Comparison of ENCODE assay signal across 30 cellular contexts in the genomic region with DNA sequence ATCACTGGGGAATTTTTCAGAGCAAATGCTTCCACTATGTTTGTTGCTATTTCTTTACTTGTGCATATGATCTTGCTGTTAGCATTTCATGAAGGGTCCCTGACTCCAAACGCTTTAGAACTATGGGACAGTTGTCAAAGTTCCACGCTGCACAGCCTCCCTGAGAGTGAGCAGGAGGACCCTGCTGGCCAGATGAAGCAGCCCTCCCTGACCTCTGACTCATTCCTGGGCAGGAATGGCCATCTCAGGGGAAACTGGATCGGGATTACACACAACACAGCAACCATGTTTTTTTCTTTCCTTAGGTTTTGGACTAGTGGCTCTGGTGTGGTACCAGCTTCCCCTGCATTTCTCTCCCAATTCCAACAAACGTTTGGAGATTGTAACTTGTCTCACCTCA.
"Had no signal": no experiment of that assay in that cellular context is flagged by ENCODE, and none has a peak within 500 bp of the region (broad histone marks: within the 10 kb centered on the region; RNA-seq: fewer than 3 reads in every experiment).

No MANE protein-coding gene starts in this region.

- H3K4me1 Mint-ChIP-seq: mesothelial cell of epicardium; naive B cell; natural killer cell; stimulated activated effector memory CD8-positive, alpha-beta T cell treated with anti-CD3 and anti-CD28 coated beads, Interleukin-12 subunit alpha, Interleukin-12 subunit beta, amount 100 ng/mL, for 72 hours had no signal

- H3K4me3 ChIP-seq: left lung, lower lobe of right lung, pancreas, prostate gland, sigmoid colon, spleen, suprapubic skin, thoracic aorta, tibial artery, upper lobe of right lung had no signal

- ATAC-seq: left colon; left lung; lower lobe of right lung; natural killer cell; pancreas; right cardiac atrium; stimulated activated effector memory CD8-positive, alpha-beta T cell treated with anti-CD3 and anti-CD28 coated beads, Interleukin-12 subunit alpha, Interleukin-12 subunit beta, amount 100 ng/mL, for 72 hours; upper lobe of right lung had no signal

- H3K27ac Mint-ChIP-seq: mesothelial cell of epicardium; naive B cell; natural killer cell; nephron progenitor cell; stimulated activated effector memory CD8-positive, alpha-beta T cell treated with anti-CD3 and anti-CD28 coated beads, Interleukin-12 subunit alpha, Interleukin-12 subunit beta, amount 100 ng/mL, for 72 hours; stimulated activated naive CD8-positive, alpha-beta T cell treated with anti-CD3 and anti-CD28 coated beads, Interleukin-15, Interleukin-2, amounts not matched to agents 100 ng/mL and 50 ng/mL, for 24 hours had no signal

- H3K4me1 ChIP-seq: left lung, lower lobe of right lung, pancreas, prostate gland, sigmoid colon, spleen, suprapubic skin, tibial artery, upper lobe of right lung had no signal

- H3K36me3 Mint-ChIP-seq: mesothelial cell of epicardium; stimulated activated effector memory CD8-positive, alpha-beta T cell treated with anti-CD3 and anti-CD28 coated beads, Interleukin-12 subunit alpha, Interleukin-12 subunit beta, amount 100 ng/mL, for 72 hours had no signal

- H3K27me3 Mint-ChIP-seq: naive B cell; stimulated activated naive CD8-positive, alpha-beta T cell treated with anti-CD3 and anti-CD28 coated beads, Interleukin-15, Interleukin-2, amounts not matched to agents 100 ng/mL and 50 ng/mL, for 24 hours had no signal

- DNase-seq: hippocampal formation; kidney; left colon; left lung; lower lobe of right lung; mammary epithelial cell; mesendoderm; naive B cell; natural killer cell; nephron progenitor cell; nucleus accumbens; pancreas; posterior cingulate gyrus; retina; right cardiac atrium; sigmoid colon; spleen; stimulated activated CD4-positive, alpha-beta T cell treated with anti-CD3 and anti-CD28 coated beads, Interleukin-4, amount 100 ng/mL, for 24 hours; stimulated activated naive CD4-positive, alpha-beta T cell; tibial artery; trophoblast cell; upper lobe of right lung had no signal

- FAIRE-seq: kidney, pancreas, small intestine, urothelium cell line had no signal

- H3K9me3 ChIP-seq: pancreas, prostate gland, suprapubic skin, thoracic aorta, upper lobe of right lung had no signal

- H3K27ac ChIP-seq: left lung, lower lobe of right lung, pancreas, prostate gland, sigmoid colon, spleen, suprapubic skin, thoracic aorta, tibial artery, upper lobe of right lung had no signal

- H3K27me3 ChIP-seq: left lung, pancreas, sigmoid colon, spleen, suprapubic skin, tibial artery, upper lobe of right lung had no signal

- H3K4me3 Mint-ChIP-seq: mesothelial cell of epicardium; natural killer cell; nephron progenitor cell; stimulated activated effector memory CD8-positive, alpha-beta T cell treated with anti-CD3 and anti-CD28 coated beads, Interleukin-12 subunit alpha, Interleukin-12 subunit beta, amount 100 ng/mL, for 72 hours; stimulated activated naive CD8-positive, alpha-beta T cell treated with anti-CD3 and anti-CD28 coated beads, Interleukin-15, Interleukin-2, amounts not matched to agents 100 ng/mL and 50 ng/mL, for 24 hours had no signal

- H3K36me3 ChIP-seq: left lung, lower lobe of right lung, pancreas, prostate gland, sigmoid colon, spleen, suprapubic skin, thoracic aorta, tibial artery, upper lobe of right lung had no signal
